1 cellular context compared by ENCODE assay signal in genomic region chr9:134406366-134407122, GRCh38.
TF ChIP-seq lines count a peak whose summit lies in the region.

No MANE protein-coding gene starts in this region.

TF ChIP-seq in GM23338, 12 proteins besides CTCF, POLR2A, EP300 and RAD21 (continued from another document):
- TF ChIP-seq REST (IDR thresholded peaks at IDR 0.05; ENCODE audit: unreplicated experiment) (no peak), STAT1 (IDR thresholded peaks at IDR 0.05; ENCODE audit: unreplicated experiment) (no peak), JUNB (IDR thresholded peaks at IDR 0.05; ENCODE audit: unreplicated experiment) (no peak), EZH2phosphoT487 (IDR thresholded peaks at IDR 0.05; ENCODE audit: unreplicated experiment) (no peak), POLR2AphosphoS5 (IDR thresholded peaks at IDR 0.05; ENCODE audit: low read depth) (no peak), ZNF114 (CRISPR knock-in tag; IDR thresholded peaks at IDR 0.05) (no peak), EZH2 (IDR thresholded peaks at IDR 0.05; ENCODE audit: low read depth, unreplicated experiment) (no peak), ZNF331 (CRISPR knock-in tag; IDR thresholded peaks at IDR 0.05; ENCODE audit: low read depth) (no peak)
TF ChIP-seq in GM23338: peak in this region for 0.
